ENCODE assay signal across 8 cellular contexts in genomic region chr1:12230549-12231275, GRCh38. TPM values are rescaled to one million over a fixed set of nuclear protein-coding genes. Genes with fewer than 3 reads are reported as not detected.
A peak's percentile ranks its signal among the peaks of the same experiment; 100 is the strongest.
DNase-seq lines count a peak whose midpoint lies in the region; ATAC-seq, FAIRE-seq and TF ChIP-seq lines count a peak whose summit lies in the region.

No MANE protein-coding gene starts in this region.

- H4K20me1 ChIP-seq in MM.1S (ENCODE audit: insufficient read depth, low read length), result no peaks in the 10 kb centered on the region

- in situ Hi-C loops in T47D (cut with HindIII; ENCODE audit: low pct_unique_long_range_greater_than_20kb, low sequenced_read_pairs), result no loop called here

- H3K9ac ChIP-seq in MM.1S (ENCODE audit: low read length), result peak overlapping the region; percentile 80

- H3K9me2 ChIP-seq in MM.1S (replicated peaks; ENCODE audit: insufficient read depth, low read length), result no peaks in the 10 kb centered on the region

- H3K4me3 ChIP-seq in AG04450 (ENCODE audit: low read depth, low read length), result peak overlapping the region; percentile 91
- peak overlapping the region; percentile 94 for H3K4me3 ChIP-seq in MM.1S (ENCODE audit: low read length)
- peak overlapping the region; percentile 99 to 100 for H3K4me3 ChIP-seq in small intestine (ENCODE audit: low read depth in 1 of 2, low read length in 2 of 2)

- H3K79me2 ChIP-seq in MM.1S (ENCODE audit: low read length), result peaks cover 16% of the 10 kb centered on the region

- H2AFZ ChIP-seq in MM.1S (ENCODE audit: low read length), result peak overlapping the region; percentile 80

- ATAC-seq in GM19023 (IDR thresholded peaks at IDR 0.05; ENCODE audit: unreplicated experiment), result peak; percentile 27
- ATAC-seq in GM18505 (IDR thresholded peaks at IDR 0.05; ENCODE audit: unreplicated experiment), result no peak
- ATAC-seq in HG03097 (IDR thresholded peaks at IDR 0.05; ENCODE audit: low FRiP score, unreplicated experiment), result no peak

- no peaks in the 10 kb centered on the region for H3K36me3 ChIP-seq in MM.1S (replicated peaks; ENCODE audit: insufficient read depth, low read length)
- no peaks in the 10 kb centered on the region for H3K36me3 ChIP-seq in small intestine (ENCODE audit: control insufficient read depth in 2 of 2, insufficient read depth in 2 of 2, low read length in 2 of 2)

- DNase-seq in AG04450 (ENCODE audit: low read depth, low spot score) (no peak), MM.1S (no peak), T47D (ENCODE audit: low read depth in 1 of 2, low spot score in 1 of 2) (peak; percentile 31 to 76), iris pigment epithelial cell (ENCODE audit: low read depth) (peak; percentile 17), small intestine (peak; percentile 56)

- H3K27me3 ChIP-seq in AG04450 (ENCODE audit: control insufficient read depth, insufficient read depth, low read length) (peaks cover 6% of the 10 kb centered on the region), MM.1S (replicated peaks; ENCODE audit: insufficient read depth, low read length) (0 out of 2 replicates have a peak, but pooled peaks cover 12% of the 10 kb centered on the region), small intestine (ENCODE audit: control insufficient read depth in 2 of 2, insufficient read depth in 2 of 2, low read length in 2 of 2) (no peaks in the 10 kb centered on the region)

- CTCF ChIA-PET in AG04450 (lab: Charles Lee), result interaction anchor here (0.5 to 2.1 kb wide), 4 partner anchors 106 to 428 kb away, joined by 3 to 9 read pairs (median 3); no protein-coding TSS in a partner anchor

- TF ChIP-seq POLR2A in GM18505 (IDR thresholded peaks at IDR 0.05; ENCODE audit: borderline replicate concordance, extremely low read depth, insufficient read depth, insufficient read length), result no peak

- FAIRE-seq in small intestine (lab: Jason Lieb, UNC), result no peak

- 1% methylated on average over 35 to 36 of the region's 36 CpGs for WGBS in small intestine, 3 donors

- peak overlapping the region; percentile 80 for H3K4me2 ChIP-seq in MM.1S (ENCODE audit: low read depth, low read length)

- H3F3A ChIP-seq in MM.1S (ENCODE audit: insufficient read depth, low read length), result no peaks in the 10 kb centered on the region

- H3K9me3 ChIP-seq in AG04450 (ENCODE audit: control insufficient read depth, insufficient read depth, low read length), result no peaks in the 10 kb centered on the region; the same call in 1 of the 2 replicates
- H3K9me3 ChIP-seq in MM.1S (replicated peaks; ENCODE audit: insufficient read depth, low read length), result no peaks in the 10 kb centered on the region
- no peaks in the 10 kb centered on the region for H3K9me3 ChIP-seq in small intestine (ENCODE audit: control insufficient read depth, low read depth)

- TF ChIP-seq CTCF in AG04450 (IDR thresholded peaks at IDR 0.05; ENCODE audit: low read depth, low read length), result no peak
- no peak for TF ChIP-seq CTCF in MM.1S (IDR thresholded peaks at IDR 0.05; ENCODE audit: low read length)

- no peak overlapping the region for H3K27ac ChIP-seq in AG04450 (ENCODE audit: low read depth, low read length)
- no peak overlapping the region for H3K27ac ChIP-seq in MM.1S (ENCODE audit: low read length)
- H3K27ac ChIP-seq in small intestine (ENCODE audit: low read depth in 1 of 2, low read length in 1 of 2), result peak overlapping the region; percentile 86 to 94

- H3K4me1 ChIP-seq in MM.1S (ENCODE audit: low read length), result peaks cover 5% of the 10 kb centered on the region
- H3K4me1 ChIP-seq in small intestine (ENCODE audit: control insufficient read depth in 2 of 2, insufficient read depth in 1 of 2, low read depth in 1 of 2, low read length in 1 of 2), result peaks cover 2% of the 10 kb centered on the region in 2 donors

- POLR2A ChIA-PET in AG04450 (lab: Yijun Ruan, JAX), result no interaction called here

RNA-seq across cellular contexts. Expression of gene VPS13D, which starts 0.9 kb away (rescaled TPM):
- 18.3 and 19.0 TPM in 2 replicates for polyA plus RNA-seq in AG04450 (2011; rRNA removed)
- 60.6 and 65.4 TPM in 2 replicates for polyA minus RNA-seq in AG04450 (2011; rRNA and poly(A)+ RNA removed)
- polyA plus RNA-seq in small intestine, result 10 to 100 TPM; 15.9 to 21.5 (median 16.2) TPM

Comparison
In these comparisons a context has a peak if more than half of its experiments do, and no peak if none do; other contexts are left out.
1. DNase-seq: peak in T47D (2 of 2), iris pigment epithelial cell (single experiment) and small intestine (single experiment); none in AG04450 (single experiment) and MM.1S (single experiment).
2. H3K27ac ChIP-seq: peak in small intestine (2 of 2); none in AG04450 (single experiment) and MM.1S (single experiment).
3. Peak in every context shown above with its lines, with median percentiles within 50 percentile points of each other: H3K4me3 ChIP-seq.